Comparison of ENCODE assay signal across 16 cellular contexts in the genomic region with DNA sequence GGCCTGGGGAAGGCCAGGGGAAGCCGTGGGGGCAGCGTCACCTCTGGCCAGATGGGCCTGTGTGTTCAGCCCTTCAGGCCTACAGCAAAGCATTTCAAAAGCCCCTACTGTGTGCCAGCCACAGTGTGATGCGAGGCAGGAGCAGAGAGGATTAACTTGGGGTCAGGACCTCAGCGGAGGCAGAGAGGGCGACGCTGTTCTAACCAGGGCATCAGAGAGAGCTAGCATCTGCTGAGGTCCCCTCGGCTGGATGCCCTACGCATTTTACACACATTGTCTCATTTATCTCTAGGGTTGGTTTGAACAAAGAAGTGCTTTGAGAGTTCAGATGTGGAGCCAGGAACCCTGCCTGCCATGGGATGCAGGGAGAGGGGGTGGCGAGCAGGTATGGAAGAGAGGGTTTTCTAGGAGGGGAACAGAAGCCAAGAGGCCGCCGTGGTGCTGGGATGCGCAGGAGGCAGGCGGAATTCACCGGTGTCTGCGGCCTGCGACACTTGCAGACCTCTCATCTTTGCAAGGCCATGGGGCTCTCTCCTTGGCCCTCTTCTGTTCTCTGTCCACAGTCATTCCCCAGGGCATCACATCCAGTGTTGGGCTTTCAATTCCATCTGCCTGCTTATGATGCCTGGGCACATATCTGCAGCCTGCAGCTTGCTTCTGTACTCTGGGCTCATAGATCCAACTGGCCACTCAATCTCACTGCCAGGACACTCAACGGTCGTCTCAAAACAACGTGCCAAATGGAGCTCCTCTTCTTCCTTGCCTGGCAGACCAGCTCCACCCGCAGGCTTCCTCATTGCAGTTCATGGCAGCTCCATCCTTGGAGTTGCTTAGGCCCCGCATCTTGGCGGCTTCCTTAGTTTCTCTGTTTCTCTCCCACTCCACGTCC. TPM values are rescaled to one million over a fixed set of nuclear protein-coding genes. Genes with fewer than 3 reads are reported as not detected.
DNase-seq lines count a peak whose midpoint lies in the region; ATAC-seq and TF ChIP-seq lines count a peak whose summit lies in the region.
"Had no signal": no experiment of that assay in that cellular context is flagged by ENCODE, and none has a peak within 500 bp of the region (broad histone marks: within the 10 kb centered on the region; RNA-seq: fewer than 3 reads in every experiment).

No MANE protein-coding gene starts in this region.

- peaks cover 12% of the 10 kb centered on the region for H3K4me1 ChIP-seq in Caco-2
- H3K4me1 ChIP-seq: BE2C, lower lobe of right lung had no signal

- BruUV-seq in Caco-2 (replicated peaks; lab: Mats Ljungman, UMichigan): no TSS peak

- ATAC-seq in HG03039 (IDR thresholded peaks at IDR 0.05; ENCODE audit: unreplicated experiment) (no peak), GM18502 (IDR thresholded peaks at IDR 0.05; ENCODE audit: poor library complexity, unreplicated experiment) (no peak)
- no peak for ATAC-seq in stimulated activated naive CD8-positive, alpha-beta T cell treated with anti-CD3 and anti-CD28 coated beads, Interleukin-15, Interleukin-2, amounts not matched to agents 100 U/mL and 50 U/mL, for 24 hours
- ATAC-seq: activated T-cell treated with anti-CD3 and anti-CD28 coated beads, Interleukin-2, amount 50 U/mL, for 72 hours; lower lobe of right lung had no signal

- no peaks in the 10 kb centered on the region for H3K36me3 ChIP-seq in Caco-2 (ENCODE audit: control insufficient read depth, insufficient read depth, low read length)
- H3K36me3 ChIP-seq: BE2C, lower lobe of right lung, neutrophil had no signal

- H3K27ac Mint-ChIP-seq in Caco-2 (ENCODE audit: unreplicated experiment): no peak overlapping the region
- H3K27ac Mint-ChIP-seq: activated T-cell treated with anti-CD3 and anti-CD28 coated beads, Interleukin-2, amount 50 U/mL, for 72 hours had no signal

- CTCF ChIA-PET in Caco-2 (lab: Charles Lee): interaction anchor here (1.0 to 1.9 kb wide), 4 partner anchors 10 to 168 kb away, joined by 3 to 10 read pairs (median 4); no protein-coding TSS in a partner anchor

- peaks cover 3% of the 10 kb centered on the region; the same call in 1 of the 2 replicates for H3K9me3 ChIP-seq in Caco-2
- H3K9me3 ChIP-seq: BE2C, lower lobe of right lung, neutrophil had no signal

- DNase-seq in Ammon's horn (ENCODE audit: low spot score): peak; percentile 80
- peak; percentile 42 to 47 for DNase-seq in Caco-2
- DNase-seq in anterior cingulate cortex (lab: John Stamatoyannopoulos, UW): peak in 34 of 58 donors; percentile 9 to 72 (median 34)
- DNase-seq in midbrain (lab: John Stamatoyannopoulos, UW): peak; percentile 63
- DNase-seq in stimulated activated naive CD8-positive, alpha-beta T cell treated with anti-CD3 and anti-CD28 coated beads, Interleukin-15, Interleukin-2, amounts not matched to agents 100 U/mL and 50 U/mL, for 24 hours: no peak
- DNase-seq: activated CD4-positive, alpha-beta T cell treated with anti-CD3 and anti-CD28 coated beads, Interleukin-2, amount 50 U/mL, for 4 hours; activated T-cell treated with anti-CD3 and anti-CD28 coated beads, Interleukin-2, amount 50 U/mL, for 72 hours; BE2C; DND-41; KG1; lower lobe of right lung; NCI-H187 treated with DMSO at 0.1 percent for 48 hours; SHP77 treated with DMSO at 0.1 percent for 48 hours had no signal

- H3K4me1 Mint-ChIP-seq in Caco-2 (ENCODE audit: low read depth, unreplicated experiment): peaks cover 7% of the 10 kb centered on the region

- H3K4me3 Mint-ChIP-seq in Caco-2 (ENCODE audit: unreplicated experiment): no peak overlapping the region
- H3K4me3 Mint-ChIP-seq: activated T-cell treated with anti-CD3 and anti-CD28 coated beads, Interleukin-2, amount 50 U/mL, for 72 hours had no signal

- peak in 1 of 2 experiments; percentile 20 for TF ChIP-seq CTCF in Caco-2 (IDR thresholded peaks at IDR 0.05; ENCODE audit: insufficient read depth in 1 of 2, low read depth in 1 of 2, low read length in 1 of 2, severe bottlenecking in 1 of 2, unreplicated experiment in 1 of 2)

- intact Hi-C loops in Caco-2 (cut with micrococcal nuclease; ENCODE audit: unreplicated experiment): no loop called here

- no peaks in the 10 kb centered on the region for H3K27me3 ChIP-seq in Caco-2 (replicated peaks; ENCODE audit: control insufficient read depth, insufficient read depth, low read length)
- H3K27me3 ChIP-seq: BE2C had no signal

- POLR2A ChIA-PET in Caco-2 (lab: Charles Lee): interaction anchor here (0.6 kb wide), 1 partner anchor 20 kb away, joined by 5 read pairs; no protein-coding TSS in a partner anchor

- H3K36me3 Mint-ChIP-seq in Caco-2 (ENCODE audit: insufficient read depth, unreplicated experiment): no peaks in the 10 kb centered on the region

- no peaks in the 10 kb centered on the region for H3K27me3 Mint-ChIP-seq in Caco-2 (ENCODE audit: insufficient read depth, unreplicated experiment)

- peaks cover 4% of the 10 kb centered on the region for H3K9me3 Mint-ChIP-seq in Caco-2 (ENCODE audit: unreplicated experiment)

- H3K4me3 ChIP-seq in Caco-2 (ENCODE audit: low read depth, low read length): no peak overlapping the region
- H3K4me3 ChIP-seq: lower lobe of right lung had no signal

RNA-seq across cellular contexts. Expression of gene NKD1, which starts 8.1 kb away (rescaled TPM):
- 37.9 and 54.9 TPM in 2 replicates for total RNA-seq in Caco-2 (2022)
